In the genomic region with DNA sequence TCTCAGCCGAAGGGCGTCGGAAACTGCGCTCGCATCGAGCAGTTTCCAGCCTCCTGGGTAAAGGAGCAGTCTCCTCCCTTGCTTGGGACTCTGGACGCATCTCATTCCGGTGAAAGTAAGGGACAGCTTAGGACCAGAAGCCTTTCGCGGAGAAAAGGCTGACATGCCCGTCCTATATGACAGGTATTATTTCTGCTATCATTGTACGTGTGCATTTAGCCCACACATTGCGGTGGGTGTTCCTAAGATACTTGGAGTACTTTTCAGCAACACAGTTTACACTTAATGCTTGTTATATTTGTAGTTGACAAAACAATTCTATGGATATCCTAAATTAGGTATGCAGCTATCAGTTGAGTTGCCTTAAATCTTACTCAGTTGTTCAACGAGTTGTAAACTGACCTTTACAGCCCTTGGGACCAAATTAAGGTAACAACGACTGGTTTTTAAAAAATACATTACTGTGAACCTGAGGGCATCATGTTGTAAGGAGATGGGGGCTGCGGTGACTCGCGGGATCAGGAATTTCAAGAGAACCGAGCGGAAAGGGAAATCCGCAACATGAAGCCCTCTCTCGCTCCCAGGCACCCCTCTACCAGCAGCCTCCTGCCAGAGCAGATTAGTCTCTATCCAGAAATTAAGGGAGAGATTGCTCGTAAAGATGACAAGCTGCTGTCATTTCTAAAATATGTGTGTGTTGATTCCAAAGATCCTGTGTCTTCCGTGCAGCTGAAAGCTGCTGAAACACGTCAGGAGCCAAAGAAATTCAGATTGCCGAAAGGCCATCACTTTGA, we compare ENCODE assay signal across 1 cellular context.
TF ChIP-seq lines count a peak whose summit lies in the region.

No MANE protein-coding gene starts in this region.

TF ChIP-seq in HCT116, 20 proteins besides CTCF, POLR2A, EP300 and RAD21 (continued from another document):
- TF ChIP-seq, protein P1, sequence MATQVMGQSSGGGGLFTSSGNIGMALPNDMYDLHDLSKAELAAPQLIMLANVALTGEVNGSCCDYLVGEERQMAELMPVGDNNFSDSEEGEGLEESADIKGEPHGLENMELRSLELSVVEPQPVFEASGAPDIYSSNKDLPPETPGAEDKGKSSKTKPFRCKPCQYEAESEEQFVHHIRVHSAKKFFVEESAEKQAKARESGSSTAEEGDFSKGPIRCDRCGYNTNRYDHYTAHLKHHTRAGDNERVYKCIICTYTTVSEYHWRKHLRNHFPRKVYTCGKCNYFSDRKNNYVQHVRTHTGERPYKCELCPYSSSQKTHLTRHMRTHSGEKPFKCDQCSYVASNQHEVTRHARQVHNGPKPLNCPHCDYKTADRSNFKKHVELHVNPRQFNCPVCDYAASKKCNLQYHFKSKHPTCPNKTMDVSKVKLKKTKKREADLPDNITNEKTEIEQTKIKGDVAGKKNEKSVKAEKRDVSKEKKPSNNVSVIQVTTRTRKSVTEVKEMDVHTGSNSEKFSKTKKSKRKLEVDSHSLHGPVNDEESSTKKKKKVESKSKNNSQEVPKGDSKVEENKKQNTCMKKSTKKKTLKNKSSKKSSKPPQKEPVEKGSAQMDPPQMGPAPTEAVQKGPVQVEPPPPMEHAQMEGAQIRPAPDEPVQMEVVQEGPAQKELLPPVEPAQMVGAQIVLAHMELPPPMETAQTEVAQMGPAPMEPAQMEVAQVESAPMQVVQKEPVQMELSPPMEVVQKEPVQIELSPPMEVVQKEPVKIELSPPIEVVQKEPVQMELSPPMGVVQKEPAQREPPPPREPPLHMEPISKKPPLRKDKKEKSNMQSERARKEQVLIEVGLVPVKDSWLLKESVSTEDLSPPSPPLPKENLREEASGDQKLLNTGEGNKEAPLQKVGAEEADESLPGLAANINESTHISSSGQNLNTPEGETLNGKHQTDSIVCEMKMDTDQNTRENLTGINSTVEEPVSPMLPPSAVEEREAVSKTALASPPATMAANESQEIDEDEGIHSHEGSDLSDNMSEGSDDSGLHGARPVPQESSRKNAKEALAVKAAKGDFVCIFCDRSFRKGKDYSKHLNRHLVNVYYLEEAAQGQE (IDR thresholded peaks at IDR 0.05; ENCODE audit: low read depth): no peak
- peak; percentile 27; the same call in 1 of the 2 replicates for TF ChIP-seq SIN3A (IDR thresholded peaks at IDR 0.05; ENCODE audit: low read depth)
- no peak for TF ChIP-seq CEBPB (IDR thresholded peaks at IDR 0.05; ENCODE audit: low read depth)
- TF ChIP-seq YY1 (IDR thresholded peaks at IDR 0.05; ENCODE audit: extremely low read depth, insufficient replicate concordance, low read depth, low read length): no peak
